ENCODE assay signal across 17 cellular contexts in the genomic region with DNA sequence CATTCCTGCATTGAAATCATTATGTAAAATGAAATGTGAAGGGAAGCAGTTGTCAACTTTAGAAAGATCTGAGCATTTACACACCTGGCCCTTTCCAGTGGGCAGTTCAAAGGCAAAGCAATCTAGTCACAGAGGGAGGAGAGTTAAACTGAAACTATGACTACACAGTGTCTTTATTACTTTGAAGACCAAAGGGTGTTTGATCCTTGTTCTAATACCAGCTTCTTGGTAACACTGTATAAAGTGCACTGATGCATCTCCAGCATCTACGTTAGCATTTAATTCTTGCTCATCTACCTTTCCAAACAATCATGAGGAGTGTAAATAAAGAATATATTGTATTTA.
DNase-seq lines count a peak whose midpoint lies in the region; ATAC-seq and TF ChIP-seq lines count a peak whose summit lies in the region.
"Had no signal": no experiment of that assay in that cellular context is flagged by ENCODE, and none has a peak within 500 bp of the region (broad histone marks: within the 10 kb centered on the region; RNA-seq: fewer than 3 reads in every experiment).

No MANE protein-coding gene starts in this region.

- peak overlapping the region in 3 of 5 donors; percentile 26 to 70 (median 50) for H3K27ac ChIP-seq in stomach
- H3K27ac ChIP-seq: cardiac muscle cell, gastrocnemius medialis had no signal

- H3K27me3 ChIP-seq in stomach, result no peaks in the 10 kb centered on the region
- H3K27me3 ChIP-seq: cardiac muscle cell, gastrocnemius medialis had no signal

- no peak overlapping the region for H3K27ac Mint-ChIP-seq in activated T-cell treated with anti-CD3 and anti-CD28 coated beads, Interleukin-2, amount 50 U/mL, for 72 hours
- H3K27ac Mint-ChIP-seq in activated T-helper 17 cell treated with anti-CD3 and anti-CD28 coated beads, Interleukin-2, amount 50 U/mL, for 72 hours, result no peak overlapping the region
- H3K27ac Mint-ChIP-seq: effector memory CD8-positive, alpha-beta T cell; stimulated activated memory B cell treated with anti-CD40 and anti-IgM and Interleukin-4, amounts not matched to agents 10 μg/mL and 1 μg/mL and 100 μg/mL, for 72 hours had no signal

- intact Hi-C loops in stomach (cut with DNase I; ENCODE audit: low total_unique reads), result no loop called here

- peak; percentile 24 to 62 for ATAC-seq in activated T-cell treated with anti-CD3 and anti-CD28 coated beads, Interleukin-2, amount 50 U/mL, for 72 hours (replicated peaks in 1 of 2)
- ATAC-seq in HG02610 (IDR thresholded peaks at IDR 0.05; ENCODE audit: unreplicated experiment), result peak; percentile 89
- ATAC-seq in activated T-helper 17 cell treated with anti-CD3 and anti-CD28 coated beads, Interleukin-2, amount 50 U/mL, for 72 hours (replicated peaks), result peak; percentile 90
- ATAC-seq: effector memory CD8-positive, alpha-beta T cell; gastrocnemius medialis; stimulated activated memory B cell treated with anti-CD40 and anti-IgM and Interleukin-4, amounts not matched to agents 10 μg/mL and 1 μg/mL and 100 μg/mL, for 72 hours had no signal

- no peaks in the 10 kb centered on the region for H3K9me3 ChIP-seq in stomach
- H3K9me3 ChIP-seq: gastrocnemius medialis, SK-N-SH had no signal

- no peaks in the 10 kb centered on the region for H3K36me3 ChIP-seq in stomach
- H3K36me3 ChIP-seq: cardiac muscle cell, gastrocnemius medialis had no signal

- H3K9me3 Mint-ChIP-seq in activated T-cell treated with anti-CD3 and anti-CD28 coated beads, Interleukin-2, amount 50 U/mL, for 72 hours, result no peaks in the 10 kb centered on the region
- no peaks in the 10 kb centered on the region for H3K9me3 Mint-ChIP-seq in activated T-helper 17 cell treated with anti-CD3 and anti-CD28 coated beads, Interleukin-2, amount 50 U/mL, for 72 hours
- H3K9me3 Mint-ChIP-seq: effector memory CD8-positive, alpha-beta T cell; stimulated activated memory B cell treated with anti-CD40 and anti-IgM and Interleukin-4, amounts not matched to agents 10 μg/mL and 1 μg/mL and 100 μg/mL, for 72 hours had no signal

- TF ChIP-seq CTCF in stomach (IDR thresholded peaks at IDR 0.05), result no peak

- TF ChIP-seq EP300 in stomach (IDR thresholded peaks at IDR 0.05), result no peak

- H3K4me1 Mint-ChIP-seq in activated T-cell treated with anti-CD3 and anti-CD28 coated beads, Interleukin-2, amount 50 U/mL, for 72 hours (ENCODE audit: low read depth), result peaks cover 9% of the 10 kb centered on the region
- peaks cover 7% of the 10 kb centered on the region for H3K4me1 Mint-ChIP-seq in activated T-helper 17 cell treated with anti-CD3 and anti-CD28 coated beads, Interleukin-2, amount 50 U/mL, for 72 hours
- H3K4me1 Mint-ChIP-seq: stimulated activated memory B cell treated with anti-CD40 and anti-IgM and Interleukin-4, amounts not matched to agents 10 μg/mL and 1 μg/mL and 100 μg/mL, for 72 hours had no signal

- TF ChIP-seq POLR2A in stomach (IDR thresholded peaks at IDR 0.05), result no peak

- H3K4me3 ChIP-seq in stomach, result no peak overlapping the region
- H3K4me3 ChIP-seq: cardiac muscle cell, gastrocnemius medialis, lung had no signal

- no peaks in the 10 kb centered on the region for H3K36me3 Mint-ChIP-seq in activated T-cell treated with anti-CD3 and anti-CD28 coated beads, Interleukin-2, amount 50 U/mL, for 72 hours (ENCODE audit: insufficient read depth in 2 of 2)
- H3K36me3 Mint-ChIP-seq in activated T-helper 17 cell treated with anti-CD3 and anti-CD28 coated beads, Interleukin-2, amount 50 U/mL, for 72 hours (ENCODE audit: low read depth), result no peaks in the 10 kb centered on the region
- H3K36me3 Mint-ChIP-seq: stimulated activated memory B cell treated with anti-CD40 and anti-IgM and Interleukin-4, amounts not matched to agents 10 μg/mL and 1 μg/mL and 100 μg/mL, for 72 hours had no signal

- 46 to 67% (median 55%) methylated on average over 1 of the region's 1 CpG for WGBS in stomach, 5 donors

- DNase-seq in activated T-cell treated with anti-CD3 and anti-CD28 coated beads, Interleukin-2, amount 50 U/mL, for 72 hours, result no peak
- DNase-seq in activated T-cell treated with anti-CD3 and anti-CD28 coated beads for 4 hours (no peak), stomach (no peak), GDM1 (lab: John Stamatoyannopoulos, UW) (no peak)
- no peak for DNase-seq in stimulated activated naive CD4-positive, alpha-beta T cell (lab: John Stamatoyannopoulos, UW)
- DNase-seq in activated CD8-positive, alpha-beta memory T cell treated with anti-CD3 and anti-CD28 coated beads, Interleukin-2, amount 50 U/mL, for 48 hours, result no peak
- DNase-seq: activated naive CD4-positive, alpha-beta T cell treated with anti-CD3 and anti-CD28 coated beads, Interleukin-2, amount 50 U/mL, for 16 hours; Calu3; effector memory CD8-positive, alpha-beta T cell; gastrocnemius medialis; NCI-H1417; SK-N-SH had no signal

- peaks cover 0 to 19% (median 10%) of the 10 kb centered on the region in 4 donors for H3K4me1 ChIP-seq in stomach
- H3K4me1 ChIP-seq: gastrocnemius medialis had no signal

- peaks cover 5% of the 10 kb centered on the region for H3K27me3 Mint-ChIP-seq in activated T-cell treated with anti-CD3 and anti-CD28 coated beads, Interleukin-2, amount 50 U/mL, for 72 hours (ENCODE audit: low read depth)
- H3K27me3 Mint-ChIP-seq in activated T-helper 17 cell treated with anti-CD3 and anti-CD28 coated beads, Interleukin-2, amount 50 U/mL, for 72 hours, result peaks cover 3% of the 10 kb centered on the region

- no peak overlapping the region for H3K4me3 Mint-ChIP-seq in activated T-cell treated with anti-CD3 and anti-CD28 coated beads, Interleukin-2, amount 50 U/mL, for 72 hours
- no peak overlapping the region for H3K4me3 Mint-ChIP-seq in activated T-helper 17 cell treated with anti-CD3 and anti-CD28 coated beads, Interleukin-2, amount 50 U/mL, for 72 hours
- H3K4me3 Mint-ChIP-seq: effector memory CD8-positive, alpha-beta T cell; stimulated activated memory B cell treated with anti-CD40 and anti-IgM and Interleukin-4, amounts not matched to agents 10 μg/mL and 1 μg/mL and 100 μg/mL, for 72 hours had no signal
